In genomic region chr11:94297967-94298576, GRCh38 we compare ENCODE assay signal across 23 cellular contexts. TPM values are rescaled to one million over a fixed set of nuclear protein-coding genes. Genes with fewer than 3 reads are reported as not detected.
A peak's percentile ranks its signal among the peaks of the same experiment; 100 is the strongest.
DNase-seq lines count a peak whose midpoint lies in the region; ATAC-seq, FAIRE-seq and TF ChIP-seq lines count a peak whose summit lies in the region.
"Had no signal": no experiment of that assay in that cellular context is flagged by ENCODE, and none has a peak within 500 bp of the region (broad histone marks: within the 10 kb centered on the region; RNA-seq: fewer than 3 reads in every experiment).

No MANE protein-coding gene starts in this region.

- no peak overlapping the region for H3K27ac ChIP-seq in 22Rv1
- no peak overlapping the region for H3K27ac ChIP-seq in OCI-LY3 (ENCODE audit: low read length)
- no peak overlapping the region for H3K27ac ChIP-seq in H1 (ENCODE audit: low read depth, low read length)
- no peak overlapping the region for H3K27ac ChIP-seq in MM.1S (ENCODE audit: low read length)
- H3K27ac ChIP-seq: SJCRH30 had no signal

- no peak for TF ChIP-seq POLR2A in H1 (IDR thresholded peaks at IDR 0.05; ENCODE audit: control extremely low read depth in 1 of 2, low read depth in 2 of 2, low read length in 2 of 2)

- no peak overlapping the region for H2BK120ac ChIP-seq in H1 (replicated peaks; ENCODE audit: low read depth, low read length)

- no peak overlapping the region for H2BK12ac ChIP-seq in H1 (ENCODE audit: low read depth, low read length)

- H3K4ac ChIP-seq in H1 (replicated peaks; ENCODE audit: insufficient read length, low read depth, low read length): no peak overlapping the region

- no peak overlapping the region for H3K18ac ChIP-seq in H1 (ENCODE audit: extremely low read depth, low read length)

- WGBS in H1 (ENCODE audit: extremely low coverage in 1 of 2, insufficient coverage in 1 of 2, insufficient read length in 1 of 2, insufficient replicate concordance in 2 of 2, low coverage in 1 of 2, low lambda C conversion rate in 2 of 2, missing lambda C conversion rate in 1 of 2), 2 experiments: 81% methylated on average over 5 of the region's 5 CpGs; no CpG with 5 or more reads in 1 of the 2 experiments

- H4K5ac ChIP-seq in H1 (ENCODE audit: insufficient read length, low read depth, low read length): no peak overlapping the region

- FAIRE-seq in H1 (lab: Jason Lieb, UNC): no peak
- FAIRE-seq: colon, small intestine, urothelium cell line had no signal

- CTCF ChIA-PET in H1 (lab: Charles Lee; ENCODE audit: partially characterized antibody): interaction anchor here (0.6 to 2.4 kb wide), 15 partner anchors 9 to 378 kb away, joined by 3 to 11 read pairs (median 4); no protein-coding TSS in a partner anchor

- H3K23me2 ChIP-seq in H1 (ENCODE audit: low read depth, low read length): no peaks in the 10 kb centered on the region

- no peak overlapping the region for H2AK5ac ChIP-seq in H1 (ENCODE audit: low read depth, low read length)

- no peak overlapping the region for H2BK5ac ChIP-seq in H1 (ENCODE audit: low read depth, low read length)

- POLR2A ChIA-PET in H1 (lab: Charles Lee; ENCODE audit: partially characterized antibody): no interaction called here

- TF ChIP-seq CTCF in 22Rv1 (IDR thresholded peaks at IDR 0.05) (0 out of 2 replicates have a peak, but pooled peaks have one; percentile 6), GM06990 (IDR thresholded peaks at IDR 0.05; ENCODE audit: insufficient read depth, low read length, poor library complexity, severe bottlenecking) (peak; percentile 23), OCI-LY3 (IDR thresholded peaks at IDR 0.05; ENCODE audit: low read depth, low read length) (peak; percentile 41), H1 (IDR thresholded peaks at IDR 0.05; ENCODE audit: control extremely low read depth in 1 of 3, insufficient read depth in 1 of 3, low read depth in 1 of 3, low read length in 3 of 3) (peak; percentile 22 to 61 (median 40); a peak in 3 of 4 replicates), MM.1S (IDR thresholded peaks at IDR 0.05; ENCODE audit: low read length) (no peak)

- H3K79me2 ChIP-seq in OCI-LY3 (ENCODE audit: low read length) (no peaks in the 10 kb centered on the region), H1 (ENCODE audit: control insufficient read depth in 1 of 2, insufficient read depth in 2 of 2, low read length in 2 of 2) (no peaks in the 10 kb centered on the region), MM.1S (ENCODE audit: low read length) (no peaks in the 10 kb centered on the region)

- no peak overlapping the region for H3K9ac ChIP-seq in OCI-LY3 (ENCODE audit: low read length)
- H3K9ac ChIP-seq in H1 (replicated peaks in 1 of 4; ENCODE audit: extremely low read depth in 1 of 4, low read depth in 3 of 4, low read length in 3 of 4): no peak overlapping the region
- no peak overlapping the region for H3K9ac ChIP-seq in MM.1S (ENCODE audit: low read length)

- no peaks in the 10 kb centered on the region for H3F3A ChIP-seq in MM.1S (ENCODE audit: insufficient read depth, low read length)

- H3K4me2 ChIP-seq in OCI-LY3 (ENCODE audit: low read length): no peak overlapping the region
- no peak overlapping the region for H3K4me2 ChIP-seq in H1 (ENCODE audit: insufficient read depth in 1 of 2, low read depth in 2 of 2, low read length in 2 of 2)
- no peak overlapping the region for H3K4me2 ChIP-seq in MM.1S (ENCODE audit: low read depth, low read length)

- H2AFZ ChIP-seq in OCI-LY3 (ENCODE audit: low read depth, low read length): no peak overlapping the region
- H2AFZ ChIP-seq in H1 (ENCODE audit: low read length): no peak overlapping the region
- no peak overlapping the region for H2AFZ ChIP-seq in MM.1S (ENCODE audit: low read length)

- TF ChIP-seq RAD21 in H1 (IDR thresholded peaks at IDR 0.05 in 1 of 2, conservative IDR thresholded peaks at IDR 0.05 in 1 of 2; ENCODE audit: low read depth in 2 of 2, low read length in 2 of 2): peak; percentile 32 to 50; a peak in 3 of 4 replicates

- H3K79me1 ChIP-seq in H1 (ENCODE audit: low read depth, low read length): no peaks in the 10 kb centered on the region

- H2BK15ac ChIP-seq in H1 (ENCODE audit: low read length): no peak overlapping the region

- H2BK20ac ChIP-seq in H1 (ENCODE audit: low read length): no peak overlapping the region

- no peak overlapping the region for H3K23ac ChIP-seq in H1 (ENCODE audit: insufficient read length)

- DNase-seq in GM06990 (ENCODE audit: extremely low read depth, insufficient read length): no peak
- no peak for DNase-seq in H1 (ENCODE audit: low read depth in 1 of 2, low spot score in 2 of 2)
- no peak for DNase-seq in MM.1S
- no peak for DNase-seq in HUDEP-2 (lab: John Stamatoyannopoulos, UW; ENCODE audit: unreplicated experiment in 76 of 76)
- no peak for DNase-seq in AML-193 (lab: John Stamatoyannopoulos, UW)
- DNase-seq: activated T-cell treated with anti-CD3 and anti-CD28 coated beads, Interleukin-2, amount 50 U/mL, for 4 hours; head of caudate nucleus; left ventricle myocardium superior; NCI-H1436; NCI-H774; small intestine; stimulated activated CD4-positive, alpha-beta T cell treated with anti-CD3 and anti-CD28 coated beads, Interleukin-4, amount 100 ng/mL, for 1 hour had no signal

- no peak overlapping the region for H4K8ac ChIP-seq in H1 (ENCODE audit: extremely low read depth, insufficient read depth, low read length)

- H3K27me3 ChIP-seq in GM06990 (replicated peaks; ENCODE audit: control insufficient read depth, insufficient read depth, low read length) (no peaks in the 10 kb centered on the region), OCI-LY3 (ENCODE audit: low read depth, low read length) (no peaks in the 10 kb centered on the region), H1 (replicated peaks in 1 of 4; ENCODE audit: control insufficient read depth in 3 of 4, extremely low read depth in 1 of 4, insufficient read depth in 3 of 4, low read length in 3 of 4) (no peaks in the 10 kb centered on the region), MM.1S (replicated peaks; ENCODE audit: insufficient read depth, low read length) (no peaks in the 10 kb centered on the region)
- H3K27me3 ChIP-seq: SJCRH30 had no signal

- no peak overlapping the region for H3K56ac ChIP-seq in H1 (replicated peaks; ENCODE audit: insufficient read length, low read depth, low read length)

- no peak overlapping the region for H3K14ac ChIP-seq in H1 (ENCODE audit: insufficient read length)

- H4K20me1 ChIP-seq in OCI-LY3 (ENCODE audit: insufficient read depth, low read length) (no peaks in the 10 kb centered on the region), H1 (replicated peaks in 1 of 2; ENCODE audit: control insufficient read depth in 1 of 2, insufficient read depth in 2 of 2, low read length in 2 of 2) (no peaks in the 10 kb centered on the region), MM.1S (ENCODE audit: insufficient read depth, low read length) (no peaks in the 10 kb centered on the region)

- H3K4me3 ChIP-seq in GM06990 (replicated peaks; ENCODE audit: low read depth, low read length): no peak overlapping the region
- H3K4me3 ChIP-seq in OCI-LY3 (ENCODE audit: low read length): no peak overlapping the region
- no peak overlapping the region for H3K4me3 ChIP-seq in H1 (ENCODE audit: extremely low read depth in 1 of 4, insufficient read depth in 2 of 4, low read depth in 3 of 4, low read length in 4 of 4)
- no peak overlapping the region for H3K4me3 ChIP-seq in MM.1S (ENCODE audit: low read length)
- H3K4me3 ChIP-seq: SJCRH30 had no signal

- H3K9me3 ChIP-seq in OCI-LY3 (ENCODE audit: insufficient read depth, low read length): no peaks in the 10 kb centered on the region
- H3K9me3 ChIP-seq in H1 (ENCODE audit: insufficient read depth in 2 of 2, low read depth in 1 of 2, low read length in 1 of 2): no peaks in the 10 kb centered on the region
- no peaks in the 10 kb centered on the region for H3K9me3 ChIP-seq in MM.1S (replicated peaks; ENCODE audit: insufficient read depth, low read length)
- H3K9me3 ChIP-seq: SJCRH30 had no signal

- no peak for TF ChIP-seq EP300 in H1 (IDR thresholded peaks at IDR 0.05; ENCODE audit: borderline replicate concordance in 1 of 2, low read depth in 2 of 2, low read length in 2 of 2)

- H3K9me2 ChIP-seq in MM.1S (replicated peaks; ENCODE audit: insufficient read depth, low read length): no peaks in the 10 kb centered on the region

- H3K4me1 ChIP-seq in OCI-LY3 (ENCODE audit: low read length) (peaks cover 7% of the 10 kb centered on the region; the same call in 1 of the 2 replicates), H1 (replicated peaks in 1 of 4; ENCODE audit: control insufficient read depth in 3 of 4, insufficient read depth in 4 of 4, low read length in 3 of 4) (peaks cover 0 to 4% (median 3%) of the 10 kb centered on the region in 4 experiments; a peak in 3 of 7 replicates), MM.1S (ENCODE audit: low read length) (no peaks in the 10 kb centered on the region)

- no peak for ATAC-seq in GM21825 (IDR thresholded peaks at IDR 0.05; ENCODE audit: unreplicated experiment)
- ATAC-seq: activated T-cell treated with anti-CD3 and anti-CD28 coated beads, Interleukin-2, amount 50 U/mL, for 4 hours; left ventricle myocardium superior had no signal

- H3K36me3 ChIP-seq in GM06990 (ENCODE audit: control insufficient read depth, insufficient read depth, low read length) (no peaks in the 10 kb centered on the region), OCI-LY3 (replicated peaks; ENCODE audit: low read depth, low read length) (no peaks in the 10 kb centered on the region), H1 (ENCODE audit: control insufficient read depth in 2 of 4, insufficient read depth in 4 of 4, low read length in 3 of 4) (no peaks in the 10 kb centered on the region), MM.1S (replicated peaks; ENCODE audit: insufficient read depth, low read length) (no peaks in the 10 kb centered on the region)
- H3K36me3 ChIP-seq: SJCRH30 had no signal

- no peak overlapping the region for H4K91ac ChIP-seq in H1 (replicated peaks; ENCODE audit: insufficient read length, low read length)

TF ChIP-seq in H1, 55 proteins besides CTCF, POLR2A, EP300 and RAD21 (continues in another document):
- TF ChIP-seq POU5F1 (IDR thresholded peaks at IDR 0.05; ENCODE audit: low read depth, low read length): no peak
- no peak for TF ChIP-seq KDM4A (IDR thresholded peaks at IDR 0.05; ENCODE audit: low read depth, low read length, severe bottlenecking)

RNA-seq across cellular contexts. Expression of gene IZUMO1R, which starts 6.3 kb away (rescaled TPM):
- total RNA-seq in H1 (2021; fragmentation: NEBNext Ultra II Directional; extraction: Animal tissue kit (Norgen Biotek cat#: 25700)): not detected in 2 replicates
- polyA plus RNA-seq in H1 (2011; rRNA removed): not detected in 2 replicates
- not detected for polyA plus RNA-seq in H1 (2011; cell fraction: cytosol; rRNA removed)
- 0.47 TPM for polyA plus RNA-seq in H1 (2011; cell fraction: nucleus; rRNA removed)
- polyA plus RNA-seq in H1 (2012, experiment 1 of 2): not detected in 4 replicates
- not detected for polyA plus RNA-seq in H1 (2012, experiment 2 of 2)
- polyA plus RNA-seq in H1 (2013, experiment 1 of 2): not detected
- not detected for polyA plus RNA-seq in H1 (2013, experiment 2 of 2)
- not detected in 2 replicates for polyA minus RNA-seq in H1 (2011; rRNA and poly(A)+ RNA removed)
- not detected for polyA minus RNA-seq in H1 (2011; cell fraction: cytosol; rRNA and poly(A)+ RNA removed)
- polyA minus RNA-seq in H1 (2011; cell fraction: nucleus; rRNA and poly(A)+ RNA removed): not detected
- total RNA-seq: activated T-cell treated with anti-CD3 and anti-CD28 coated beads, Interleukin-2, amount 50 U/mL, for 4 hours; left ventricle myocardium superior; mononuclear cell; neural crest cell; pulmonary artery endothelial cell; SJCRH30; T-helper 2 cell treated with Interferon-gamma antibody and Interleukin-4, amounts not matched to agents 100 ng/mL and 5 ng/mL, for 36 hours had no signal
- polyA plus RNA-seq: AG04450, small intestine had no signal
